8 cellular contexts compared by ENCODE assay signal in the genomic region with DNA sequence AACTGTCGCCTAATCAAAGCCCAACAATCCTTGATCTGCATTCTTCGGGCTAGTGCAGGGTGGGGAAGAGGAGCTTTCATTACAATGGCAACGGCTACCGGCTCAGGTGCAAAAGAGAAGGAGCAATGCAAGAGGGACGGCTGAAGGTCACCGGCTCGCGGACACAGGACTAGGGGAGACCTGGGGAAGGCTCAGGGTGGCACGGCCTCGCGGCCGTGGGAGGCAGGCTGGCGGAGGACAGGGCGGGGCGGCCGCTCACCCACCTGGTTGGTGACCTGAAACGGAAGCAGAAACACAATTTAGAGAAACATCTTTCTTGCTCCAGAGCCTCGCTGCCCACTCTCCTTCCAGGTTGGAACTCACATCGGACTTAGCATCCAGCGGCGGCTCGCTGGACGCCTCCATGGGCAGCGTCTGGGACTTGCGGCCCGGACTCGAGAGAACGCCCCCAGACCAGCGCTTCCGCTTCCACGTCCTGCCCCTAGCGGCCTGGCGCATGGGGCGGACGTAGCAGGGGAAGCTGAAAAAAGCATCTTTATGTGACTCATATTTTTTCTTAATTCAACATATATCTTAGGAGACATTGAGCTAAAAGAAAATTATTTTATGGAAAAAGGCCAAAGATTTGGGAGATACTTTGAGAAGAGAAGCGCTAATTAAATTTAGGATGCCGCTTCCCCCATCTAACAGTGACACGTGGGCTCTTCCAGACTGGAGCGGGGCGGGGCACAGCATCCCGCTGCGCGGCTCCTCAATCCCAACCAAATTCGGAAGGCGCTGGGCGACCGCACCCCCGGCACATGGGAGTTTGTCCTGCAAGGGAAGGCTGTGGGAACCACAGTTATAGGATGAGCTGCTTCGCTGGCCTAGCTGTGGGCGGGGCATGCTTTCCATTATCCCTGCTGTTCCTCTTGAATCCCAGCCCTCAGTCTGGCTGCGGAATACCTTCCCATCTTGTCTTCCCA.
DNase-seq lines count a peak whose midpoint lies in the region; ATAC-seq and TF ChIP-seq lines count a peak whose summit lies in the region.

Gene COMMD6 (minus strand): TSS at position 441 of the 965 bp plus-strand sequence. CDS start 36 bp downstream, at position 405.

- peak within 1 kb of the TSS; percentile 73 for H3K9ac ChIP-seq in OCI-LY1 (ENCODE audit: low read length)

- peak; percentile 96 for ATAC-seq in GM21390 (IDR thresholded peaks at IDR 0.05; ENCODE audit: unreplicated experiment)

- H3K4me2 ChIP-seq in OCI-LY1 (ENCODE audit: low read length): peak within 1 kb of the TSS; percentile 73

- H2AFZ ChIP-seq in OCI-LY1 (ENCODE audit: low read length): peak within 1 kb of the TSS; percentile 97

- peak within 1 kb of the TSS; percentile 75 for H3K4me3 ChIP-seq in OCI-LY1 (ENCODE audit: low read depth, low read length, poor library complexity, severe bottlenecking)

- peaks cover 7% of the 10 kb centered on the region; the same call in 1 of the 2 replicates for H3K79me2 ChIP-seq in OCI-LY1 (ENCODE audit: insufficient read depth, low read length)

- H3F3A ChIP-seq in OCI-LY1 (ENCODE audit: insufficient read depth, low read length): no peaks in the 10 kb centered on the region

- no peaks in the 10 kb centered on the region for H4K20me1 ChIP-seq in OCI-LY1 (ENCODE audit: insufficient read depth, low read length)

- no peak within 1 kb of the TSS for H3K27ac ChIP-seq in OCI-LY1 (ENCODE audit: low read depth, low read length, poor library complexity, severe bottlenecking)

- no peaks in the 10 kb centered on the region for H3K9me2 ChIP-seq in OCI-LY1 (ENCODE audit: low read depth, low read length)

- no peaks in the 10 kb centered on the region for H3K9me3 ChIP-seq in OCI-LY1 (ENCODE audit: low read length)

- no peaks in the 10 kb centered on the region for H3K27me3 ChIP-seq in OCI-LY1 (ENCODE audit: insufficient read depth, low read length)

- H3K4me1 ChIP-seq in OCI-LY1 (ENCODE audit: insufficient read depth, low read length, severe bottlenecking): peaks cover 18% of the 10 kb centered on the region

- peaks cover 14% of the 10 kb centered on the region; the same call in 1 of the 2 replicates for H3K36me3 ChIP-seq in OCI-LY1 (ENCODE audit: insufficient read depth, low read length)

- no peak for TF ChIP-seq CTCF in OCI-LY1 (IDR thresholded peaks at IDR 0.05; ENCODE audit: low read length)

- DNase-seq in DMS 273 treated with DMSO at 0.1 percent for 48 hours (lab: John Stamatoyannopoulos, UW) (peak; percentile 76), HUDEP-2 (lab: John Stamatoyannopoulos, UW; ENCODE audit: unreplicated experiment in 76 of 76) (peak in 66 of 76 experiments; percentile 7 to 73 (median 52)), activated T-cell treated with anti-CD3 and anti-CD28 coated beads for 24 hours (ENCODE audit: low read depth) (peak; percentile 52), epidermal melanocyte (ENCODE audit: insufficient read length, low spot score) (peak; percentile 78), middle frontal gyrus (ENCODE audit: extremely low spot score, low spot score) (peak; percentile 72)
- DNase-seq in stimulated activated CD8-positive, alpha-beta memory T cell treated with anti-CD3 and anti-CD28 coated beads, Interleukin-4, amount 100 ng/mL, for 1 hour (ENCODE audit: low read depth in 2 of 2, low spot score in 1 of 2): peak; percentile 29 to 48
